In the genomic region with DNA sequence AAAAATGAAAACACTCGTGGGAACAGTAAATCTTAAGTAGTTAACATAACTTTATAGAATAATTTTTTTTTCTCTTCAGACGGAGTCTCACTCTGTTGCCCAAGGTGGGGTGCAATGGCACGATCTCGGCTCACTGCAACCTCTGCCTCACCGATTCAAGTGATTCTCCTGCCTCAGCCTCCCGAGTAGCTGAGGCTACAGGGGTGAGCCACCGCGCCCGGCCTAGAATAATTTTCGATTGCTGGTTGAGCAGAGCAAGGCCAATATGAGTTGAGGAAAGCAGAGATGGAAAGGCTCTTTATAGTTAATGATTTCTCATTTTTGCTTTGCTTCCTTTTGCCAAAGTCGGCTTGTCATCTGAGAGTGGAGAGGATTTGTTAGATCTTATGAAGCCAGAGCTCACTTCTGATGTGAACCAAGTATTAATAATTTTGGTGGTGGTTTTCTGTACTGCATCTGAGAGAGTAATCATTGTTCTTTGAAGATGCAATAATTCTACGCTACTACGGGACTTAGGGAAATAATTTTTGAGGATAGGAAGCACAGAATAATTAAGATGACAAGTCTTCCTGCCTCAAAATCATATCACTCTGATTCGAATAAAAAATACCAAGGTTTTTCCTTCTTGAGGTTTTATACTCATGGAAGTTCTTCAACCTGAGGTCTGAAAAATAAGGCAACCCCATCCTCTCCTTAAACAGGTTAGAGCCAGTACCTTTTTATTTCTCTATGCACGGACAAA, we compare ENCODE assay signal across 8 cellular contexts. TPM values are rescaled to one million over a fixed set of nuclear protein-coding genes. Genes with fewer than 3 reads are reported as not detected.
A peak's percentile ranks its signal among the peaks of the same experiment; 100 is the strongest.
DNase-seq lines count a peak whose midpoint lies in the region; ATAC-seq and TF ChIP-seq lines count a peak whose summit lies in the region.

No MANE protein-coding gene starts in this region.

- no peaks in the 10 kb centered on the region for H3K36me3 Mint-ChIP-seq in stimulated activated naive CD8-positive, alpha-beta T cell treated with anti-CD3 and anti-CD28 coated beads, Interleukin-15, Interleukin-2, amounts not matched to agents 100 ng/mL and 50 ng/mL, for 24 hours (ENCODE audit: low read depth)

- H3K4me3 Mint-ChIP-seq in stimulated activated naive CD8-positive, alpha-beta T cell treated with anti-CD3 and anti-CD28 coated beads, Interleukin-15, Interleukin-2, amounts not matched to agents 100 ng/mL and 50 ng/mL, for 24 hours, result peak overlapping the region; percentile 94

- peaks cover 4 to 18% of the 10 kb centered on the region in 2 donors for H3K4me1 ChIP-seq in ascending aorta
- peaks cover 34% of the 10 kb centered on the region for H3K4me1 ChIP-seq in lower lobe of right lung
- no peaks in the 10 kb centered on the region for H3K4me1 ChIP-seq in uterus

- no peaks in the 10 kb centered on the region for H3K9me3 ChIP-seq in ascending aorta
- H3K9me3 ChIP-seq in lower lobe of right lung, result no peaks in the 10 kb centered on the region
- H3K9me3 ChIP-seq in uterus, result no peaks in the 10 kb centered on the region

- H3K9me3 Mint-ChIP-seq in stimulated activated naive CD8-positive, alpha-beta T cell treated with anti-CD3 and anti-CD28 coated beads, Interleukin-15, Interleukin-2, amounts not matched to agents 100 ng/mL and 50 ng/mL, for 24 hours, result no peaks in the 10 kb centered on the region

- intact Hi-C loops in ascending aorta (cut with DNase I), result loop anchor here (5.0 to 10.0 kb wide), 4 partner anchors 425 to 1115 kb away; partner anchors contain the start of genes B2M, PATL2 and SERF2
- intact Hi-C loops in lower lobe of right lung (cut with DNase I), result no loop called here
- intact Hi-C loops in uterus (cut with DNase I; ENCODE audit: low total_unique reads), result no loop called here

- peak overlapping the region; percentile 97 for H3K27ac Mint-ChIP-seq in stimulated activated naive CD8-positive, alpha-beta T cell treated with anti-CD3 and anti-CD28 coated beads, Interleukin-15, Interleukin-2, amounts not matched to agents 100 ng/mL and 50 ng/mL, for 24 hours

- peaks cover 47% of the 10 kb centered on the region for H3K4me1 Mint-ChIP-seq in stimulated activated naive CD8-positive, alpha-beta T cell treated with anti-CD3 and anti-CD28 coated beads, Interleukin-15, Interleukin-2, amounts not matched to agents 100 ng/mL and 50 ng/mL, for 24 hours (ENCODE audit: low read depth)

- TF ChIP-seq CTCF in ascending aorta (IDR thresholded peaks at IDR 0.05) (no peak), lower lobe of right lung (IDR thresholded peaks at IDR 0.05) (no peak), uterus (IDR thresholded peaks at IDR 0.05) (peak in 1 of 4 experiments; percentile 9)

- no peaks in the 10 kb centered on the region for H3K36me3 ChIP-seq in ascending aorta
- no peaks in the 10 kb centered on the region for H3K36me3 ChIP-seq in lower lobe of right lung
- H3K36me3 ChIP-seq in uterus, result no peaks in the 10 kb centered on the region

- peak overlapping the region in 1 of 2 donors; percentile 91 for H3K27ac ChIP-seq in ascending aorta
- H3K27ac ChIP-seq in lower lobe of right lung, result peak overlapping the region; percentile 90
- H3K27ac ChIP-seq in uterus, result peak overlapping the region; percentile 87 to 88

- H3K27me3 ChIP-seq in ascending aorta (no peaks in the 10 kb centered on the region), lower lobe of right lung (ENCODE audit: low read depth) (no peaks in the 10 kb centered on the region), uterus (no peaks in the 10 kb centered on the region)

- H3K4me3 ChIP-seq in ascending aorta, result peak overlapping the region; percentile 80
- H3K4me3 ChIP-seq in lower lobe of right lung, result peak overlapping the region; percentile 90
- peak overlapping the region in 1 of 2 donors; percentile 89 for H3K4me3 ChIP-seq in uterus

- TF ChIP-seq POLR2A in uterus (IDR thresholded peaks at IDR 0.05), result no peak

- DNase-seq in stimulated activated naive CD8-positive, alpha-beta T cell treated with anti-CD3 and anti-CD28 coated beads, Interleukin-15, Interleukin-2, amounts not matched to agents 100 U/mL and 50 U/mL, for 24 hours, result no peak
- no peak for DNase-seq in ascending aorta (ENCODE audit: low spot score in 2 of 2)
- no peak for DNase-seq in lower lobe of right lung
- DNase-seq in uterus, result no peak
- DNase-seq in effector CD4-positive, alpha-beta T cell, result no peak

- no peaks in the 10 kb centered on the region for H3K27me3 Mint-ChIP-seq in stimulated activated naive CD8-positive, alpha-beta T cell treated with anti-CD3 and anti-CD28 coated beads, Interleukin-15, Interleukin-2, amounts not matched to agents 100 ng/mL and 50 ng/mL, for 24 hours

- ATAC-seq in stimulated activated naive CD8-positive, alpha-beta T cell treated with anti-CD3 and anti-CD28 coated beads, Interleukin-15, Interleukin-2, amounts not matched to agents 100 U/mL and 50 U/mL, for 24 hours, result no peak
- ATAC-seq in lower lobe of right lung, result no peak
- no peak for ATAC-seq in GM21529 (IDR thresholded peaks at IDR 0.05; ENCODE audit: unreplicated experiment)
- ATAC-seq in HG03159 (IDR thresholded peaks at IDR 0.05; ENCODE audit: unreplicated experiment), result no peak

RNA-seq across cellular contexts. Expression of gene GOLM2, which starts 1.5 kb away (rescaled TPM):
- 79.7 TPM for total RNA-seq in ascending aorta
- total RNA-seq in lower lobe of right lung, result 76.5 TPM
- total RNA-seq in uterus, result 100 to 1,000 TPM in 3 of 4 donors, 10 to 100 TPM in 1; 76.5 to 226 (median 159) TPM
